ENCODE assay signal across 8 cellular contexts in the genomic region with DNA sequence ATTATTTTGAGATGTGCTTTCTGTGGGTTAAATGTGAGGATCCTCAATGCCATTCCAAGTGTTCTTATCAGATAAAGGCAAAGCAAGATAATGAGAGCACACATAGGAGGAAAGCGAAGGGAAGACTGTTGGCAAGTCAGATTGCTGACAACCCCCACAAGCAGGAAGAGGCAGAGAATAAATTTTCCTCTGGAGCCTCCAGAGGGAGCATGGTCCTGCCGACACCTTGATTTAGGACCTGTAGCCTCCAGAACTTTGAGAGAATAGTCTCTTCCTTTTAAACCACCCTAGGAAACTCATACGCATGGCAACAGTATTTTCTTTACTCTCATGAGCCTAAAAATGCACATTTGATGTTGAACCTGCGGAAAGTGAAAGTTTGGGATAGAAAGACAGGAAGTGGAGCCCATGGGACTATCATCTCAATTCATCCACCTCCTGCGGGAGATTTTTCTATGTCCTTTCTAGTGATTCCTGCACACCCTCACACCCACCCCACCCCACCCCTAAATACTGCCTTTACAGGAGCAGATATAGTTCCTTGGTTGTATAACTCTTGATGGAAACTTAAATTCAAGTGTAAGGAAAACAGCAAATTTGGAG.
A peak's percentile ranks its signal among the peaks of the same experiment; 100 is the strongest.
DNase-seq lines count a peak whose midpoint lies in the region; ATAC-seq, FAIRE-seq and TF ChIP-seq lines count a peak whose summit lies in the region.

No MANE protein-coding gene starts in this region.

- POLR2A ChIA-PET in AG04450 (lab: Yijun Ruan, JAX) = no interaction called here

- no peaks in the 10 kb centered on the region for H3K9me3 ChIP-seq in AG04450 (ENCODE audit: control insufficient read depth, insufficient read depth, low read length)
- no peaks in the 10 kb centered on the region for H3K9me3 ChIP-seq in right lobe of liver

- H3K36me3 ChIP-seq in bronchial epithelial cell (ENCODE audit: control insufficient read depth, insufficient read depth, low read length) = no peaks in the 10 kb centered on the region
- H3K36me3 ChIP-seq in right lobe of liver = no peaks in the 10 kb centered on the region

- DNase-seq in AG04450 (ENCODE audit: low read depth, low spot score) = no peak
- DNase-seq in LHCN-M2 (ENCODE audit: low read depth) = peak; percentile 57
- peak; percentile 47 for DNase-seq in bronchial epithelial cell (ENCODE audit: low read depth)
- DNase-seq in right lobe of liver = peak; percentile 40 to 63 (median 61)
- DNase-seq in stimulated activated CD4-positive, alpha-beta T cell treated with anti-CD3 and anti-CD28 coated beads, Interleukin-15, amount 100 ng/mL, for 24 hours = no peak
- DNase-seq in stimulated activated CD4-positive, alpha-beta T cell treated with anti-CD3 and anti-CD28 coated beads, Interleukin-4, amount 100 ng/mL, for 4 hours = no peak
- no peak for DNase-seq in T-helper 2 cell

- peaks cover 0 to 16% (median 7%) of the 10 kb centered on the region in 4 donors for H3K4me1 ChIP-seq in right lobe of liver

- CTCF ChIA-PET in AG04450 (lab: Charles Lee) = no interaction called here

- 13% methylated on average over 5 of the region's 5 CpGs for WGBS in right lobe of liver (ENCODE audit: insufficient coverage, low coverage, low lambda C conversion rate, missing lambda C conversion rate)

- TF ChIP-seq CTCF in AG04450 (IDR thresholded peaks at IDR 0.05; ENCODE audit: low read depth, low read length) (peak; percentile 54), bronchial epithelial cell (IDR thresholded peaks at IDR 0.05; ENCODE audit: insufficient read depth, low read length, severe bottlenecking) (peak; percentile 49), right lobe of liver (IDR thresholded peaks at IDR 0.05) (peak; percentile 57 to 71 (median 59))

- TF ChIP-seq POLR2A in right lobe of liver (IDR thresholded peaks at IDR 0.05) = no peak

- peak; percentile 70 for FAIRE-seq in bronchial epithelial cell (lab: Jason Lieb, UNC)

- H3K27me3 ChIP-seq in AG04450 (ENCODE audit: control insufficient read depth, insufficient read depth, low read length) (no peaks in the 10 kb centered on the region), bronchial epithelial cell (ENCODE audit: control insufficient read depth, insufficient read depth, low read length) (no peaks in the 10 kb centered on the region), right lobe of liver (no peaks in the 10 kb centered on the region)

- no peak overlapping the region for H3K27ac ChIP-seq in AG04450 (ENCODE audit: low read depth, low read length)
- H3K27ac ChIP-seq in right lobe of liver = peak overlapping the region in 2 of 3 donors; percentile 30 to 70

- ATAC-seq in right lobe of liver (peak; percentile 76 to 90 (median 88)), GM21515 (IDR thresholded peaks at IDR 0.05; ENCODE audit: unreplicated experiment) (no peak)

- H3K4me3 ChIP-seq in AG04450 (ENCODE audit: low read depth, low read length) (no peak overlapping the region), bronchial epithelial cell (ENCODE audit: low read depth, low read length) (no peak overlapping the region), right lobe of liver (peak overlapping the region in 2 of 3 donors; percentile 25 to 36)

- intact Hi-C loops in right lobe of liver (cut with DNase I) = no loop called here

Comparison
In these comparisons a context has a peak if more than half of its experiments do, and no peak if none do; other contexts are left out.
1. DNase-seq: peak in LHCN-M2 (single experiment), bronchial epithelial cell (single experiment) and right lobe of liver (3 of 3); none in AG04450 (single experiment), stimulated activated CD4-positive, alpha-beta T cell treated with anti-CD3 and anti-CD28 coated beads, Interleukin-15, amount 100 ng/mL, for 24 hours (single experiment), stimulated activated CD4-positive, alpha-beta T cell treated with anti-CD3 and anti-CD28 coated beads, Interleukin-4, amount 100 ng/mL, for 4 hours (0 of 2) and T-helper 2 cell (0 of 5).
2. H3K4me3 ChIP-seq: peak in right lobe of liver (2 of 3); none in AG04450 (single experiment) and bronchial epithelial cell (single experiment).
3. Peak in every context shown above with its lines, with median percentiles within 50 percentile points of each other: CTCF ChIP-seq.